In the genomic region with DNA sequence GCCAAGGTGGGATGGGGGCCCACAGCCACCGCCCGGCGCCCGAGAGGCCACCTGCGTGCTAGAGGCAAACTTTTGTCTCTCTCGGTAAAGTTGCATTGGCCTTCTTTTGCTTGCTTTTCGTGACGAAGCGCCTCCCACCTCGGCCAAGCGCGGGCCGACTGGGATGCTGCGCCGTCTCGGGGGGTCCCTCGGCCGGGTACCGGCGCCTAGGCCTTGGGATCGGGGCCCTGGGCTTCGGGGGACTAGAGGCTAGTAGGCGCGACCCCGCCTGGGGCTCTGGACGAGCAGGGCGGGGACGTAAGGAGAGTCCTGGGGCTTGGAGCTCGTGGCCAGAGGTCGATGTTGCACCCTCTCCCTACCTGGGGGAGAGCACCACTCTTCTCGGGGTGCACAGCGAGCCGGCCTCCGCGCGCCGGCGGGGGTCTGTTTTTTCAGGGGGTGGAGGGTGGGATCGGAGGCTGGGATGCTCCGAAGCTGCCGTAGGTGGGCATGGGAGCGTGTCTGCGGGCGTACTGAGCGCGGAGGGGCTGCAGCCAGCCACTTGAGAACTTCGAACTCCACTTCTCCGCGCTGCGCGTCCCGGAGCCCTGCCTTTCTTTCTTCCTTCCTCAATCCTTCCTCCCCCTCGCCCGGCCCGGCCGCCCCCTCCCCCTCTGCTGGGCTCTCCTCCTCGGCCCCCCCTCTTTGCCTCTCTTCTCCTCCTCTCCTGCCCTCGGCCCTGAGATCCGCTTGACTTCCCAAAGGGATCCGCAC, we compare ENCODE assay signal across 8 cellular contexts. TPM values are rescaled to one million over a fixed set of nuclear protein-coding genes. Genes with fewer than 3 reads are reported as not detected.
DNase-seq lines count a peak whose midpoint lies in the region; ATAC-seq, FAIRE-seq and TF ChIP-seq lines count a peak whose summit lies in the region.

No MANE protein-coding gene starts in this region.

- TF ChIP-seq CTCF in WERI-Rb-1 (IDR thresholded peaks at IDR 0.05; ENCODE audit: low read depth, low read length), result no peak

- ATAC-seq in left ventricle myocardium superior (peak; percentile 23), HG02840 (IDR thresholded peaks at IDR 0.05; ENCODE audit: low FRiP score, unreplicated experiment) (no peak)

- no peaks in the 10 kb centered on the region for H3K36me3 ChIP-seq in WERI-Rb-1
- no peaks in the 10 kb centered on the region for H3K36me3 ChIP-seq in skeletal muscle tissue (ENCODE audit: control insufficient read depth in 3 of 3, insufficient read depth in 3 of 3, low read length in 3 of 3)

- peak overlapping the region in 2 of 3 donors; percentile 38 to 50 for H3K9ac ChIP-seq in skeletal muscle tissue (ENCODE audit: low read depth in 1 of 3, low read length in 3 of 3)

- H3K4me3 ChIP-seq in WERI-Rb-1 (ENCODE audit: low read depth, low read length) (peak overlapping the region; percentile 42), skeletal muscle tissue (ENCODE audit: low read length in 3 of 3) (peak overlapping the region; percentile 54 to 63 (median 56))

- TF ChIP-seq POLR2A in H54 (IDR thresholded peaks at IDR 0.05; ENCODE audit: low read depth, low read length), result peak; percentile 21; the same call in 1 of the 2 replicates

- DNase-seq in H54 (ENCODE audit: insufficient read length, low spot score) (no peak), WERI-Rb-1 (peak; percentile 38), left ventricle myocardium superior (no peak), GM19239 (ENCODE audit: insufficient read length, low spot score) (no peak), NCI-H2029 treated with DMSO at 0.1 percent for 48 hours (lab: John Stamatoyannopoulos, UW) (no peak), 8988T (no peak)

- H3K27me3 ChIP-seq in WERI-Rb-1 (ENCODE audit: insufficient read depth, low read depth, severe bottlenecking) (peaks cover 74% of the 10 kb centered on the region), skeletal muscle tissue (ENCODE audit: control insufficient read depth in 3 of 3, insufficient read depth in 3 of 3, low read length in 3 of 3) (peaks cover 47 to 53% (median 52%) of the 10 kb centered on the region in 3 donors)

- peaks cover 9 to 19% (median 14%) of the 10 kb centered on the region in 3 donors for H3K4me1 ChIP-seq in skeletal muscle tissue (ENCODE audit: control insufficient read depth in 3 of 3, insufficient read depth in 3 of 3, low read length in 3 of 3)

- intact Hi-C loops in left ventricle myocardium superior (cut with micrococcal nuclease), result no loop called here

- H3K9me3 ChIP-seq in WERI-Rb-1 (ENCODE audit: severe bottlenecking) (no peaks in the 10 kb centered on the region), skeletal muscle tissue (ENCODE audit: control insufficient read depth in 3 of 3, low read length in 3 of 3) (no peaks in the 10 kb centered on the region)

- H3K27ac ChIP-seq in WERI-Rb-1, result no peak overlapping the region
- peak overlapping the region; percentile 51 for H3K27ac ChIP-seq in skeletal muscle tissue (ENCODE audit: low read depth, low read length)

- FAIRE-seq in H54 (lab: Jason Lieb, UNC) (no peak), GM19239 (lab: Jason Lieb, UNC) (no peak)

RNA-seq across cellular contexts. Expression of a gene that starts 0.7 kb away (rescaled TPM):
- total RNA-seq in left ventricle myocardium superior, result 2.1 TPM
- 3.1 TPM for total RNA-seq in skeletal muscle tissue
